ENCODE assay signal across 23 cellular contexts in genomic region chr7:121030308-121030707, GRCh38. TPM values are rescaled to one million over a fixed set of nuclear protein-coding genes. Genes with fewer than 3 reads are reported as not detected.
"Had no signal": no experiment of that assay in that cellular context is flagged by ENCODE, and none has a peak within 500 bp of the region (broad histone marks: within the 10 kb centered on the region; RNA-seq: fewer than 3 reads in every experiment).

No MANE protein-coding gene starts in this region.

- H3K9me3 ChIP-seq: adrenal gland, esophagus muscularis mucosa, right atrium auricular region, stomach, suprapubic skin had no signal

- H3K27me3 ChIP-seq: adrenal gland, esophagus muscularis mucosa, right atrium auricular region, stomach, suprapubic skin had no signal

- DNase-seq: activated CD4-positive, alpha-beta T cell treated with anti-CD3 and anti-CD28 coated beads for 4 hours; activated CD4-positive, alpha-beta T cell treated with anti-CD3 and anti-CD28 coated beads, Interleukin-2, amount 50 U/mL, for 4 hours; activated naive CD4-positive, alpha-beta T cell treated with Interleukin-2 at 50 U/mL for 16 hours; activated T-cell treated with anti-CD3 and anti-CD28 coated beads for 4 hours; activated T-cell treated with anti-CD3 and anti-CD28 coated beads, Interleukin-2, amount 50 U/mL, for 72 hours; adrenal gland; aorta; head of caudate nucleus; hippocampal formation; immature natural killer cell; kidney; left colon; naive thymus-derived CD8-positive, alpha-beta T cell; stimulated activated CD4-positive, alpha-beta T cell treated with anti-CD3 and anti-CD28 coated beads, Interleukin-15, amount 100 ng/mL, for 24 hours; stimulated activated CD4-positive, alpha-beta T cell treated with anti-CD3 and anti-CD28 coated beads, Interleukin-2, amount 100 ng/mL, for 24 hours; stimulated activated naive B cell treated with anti-CD40 and anti-IgM and Interleukin-4, amounts not matched to agents 10 μg/mL and 1 μg/mL and 100 μg/mL, for 72 hours; stomach; trophoblast cell had no signal

- H3K36me3 ChIP-seq: adrenal gland, esophagus muscularis mucosa, right atrium auricular region, stomach, suprapubic skin had no signal

- H3K27ac ChIP-seq: adrenal gland, esophagus muscularis mucosa, stomach, suprapubic skin, VCaP had no signal

- ATAC-seq: activated T-cell treated with anti-CD3 and anti-CD28 coated beads, Interleukin-2, amount 50 U/mL, for 72 hours; left colon; naive thymus-derived CD8-positive, alpha-beta T cell; stimulated activated naive B cell treated with anti-CD40 and anti-IgM and Interleukin-4, amounts not matched to agents 10 μg/mL and 1 μg/mL and 100 μg/mL, for 72 hours had no signal

- H3K4me3 ChIP-seq: adrenal gland, stomach, suprapubic skin had no signal

RNA-seq across cellular contexts. Expression of gene CPED1, which starts 41.8 kb away (rescaled TPM):
- total RNA-seq: activated T-cell treated with anti-CD3 and anti-CD28 coated beads, Interleukin-2, amount 50 U/mL, for 72 hours; naive thymus-derived CD8-positive, alpha-beta T cell; T-helper 1 cell treated with Interleukin-12 subunit alpha and Interleukin-12 subunit beta and Interleukin-4 antibody, amounts not matched to agents 30 ng/mL and 1 ng/mL, for 36 hours had no signal
